Comparison of ENCODE assay signal across 27 cellular contexts in the genomic region with DNA sequence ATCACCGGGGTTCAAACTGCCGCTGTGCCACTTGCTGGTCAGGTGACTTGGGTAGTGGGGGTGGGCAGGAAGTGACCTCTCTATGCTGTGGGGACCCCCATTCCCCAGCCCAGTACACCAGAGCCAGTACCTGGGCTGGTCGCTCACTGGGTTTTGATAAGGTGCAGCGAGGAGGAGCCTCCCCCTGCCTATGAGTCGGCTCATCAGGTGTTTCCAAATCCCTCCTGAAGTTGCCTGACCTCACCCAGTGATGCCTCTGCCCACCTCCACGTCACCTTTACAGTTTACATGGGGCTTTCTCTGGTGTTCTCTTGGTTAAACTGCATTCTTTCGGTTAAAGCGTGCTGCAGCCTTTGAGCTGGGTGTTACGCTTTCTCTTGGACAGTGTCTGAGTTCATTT. TPM values are rescaled to one million over a fixed set of nuclear protein-coding genes. Genes with fewer than 3 reads are reported as not detected.
A peak's percentile ranks its signal among the peaks of the same experiment; 100 is the strongest.
DNase-seq lines count a peak whose midpoint lies in the region; ATAC-seq, FAIRE-seq and TF ChIP-seq lines count a peak whose summit lies in the region.
"Had no signal": no experiment of that assay in that cellular context is flagged by ENCODE, and none has a peak within 500 bp of the region (broad histone marks: within the 10 kb centered on the region; RNA-seq: fewer than 3 reads in every experiment).

No MANE protein-coding gene starts in this region.

- TF ChIP-seq CTCF in HEK293 (tag by site-specific recombination; IDR thresholded peaks at IDR 0.05) (no peak), HepG2 (CRISPR knock-in tag; IDR thresholded peaks at IDR 0.05) (no peak), thoracic aorta (IDR thresholded peaks at IDR 0.05) (no peak), suprapubic skin (IDR thresholded peaks at IDR 0.05) (no peak)

- H3K9ac ChIP-seq in HepG2 (ENCODE audit: insufficient read depth, low read depth, low read length): no peak overlapping the region

- H3K9me3 ChIP-seq in HEK293 (ENCODE audit: control insufficient read depth, insufficient read depth, low read depth, low read length) (no peaks in the 10 kb centered on the region), SJCRH30 (replicated peaks) (no peaks in the 10 kb centered on the region), HepG2 (ENCODE audit: low read length) (no peaks in the 10 kb centered on the region), thoracic aorta (no peaks in the 10 kb centered on the region), suprapubic skin (no peaks in the 10 kb centered on the region)
- H3K9me3 ChIP-seq: prostate gland, stomach, uterus had no signal

- peaks cover 51% of the 10 kb centered on the region for H3K79me2 ChIP-seq in HepG2 (ENCODE audit: insufficient read depth, low read length)

- peaks cover 10% of the 10 kb centered on the region; the same call in 1 of the 2 replicates for H4K20me1 ChIP-seq in HepG2 (ENCODE audit: insufficient read depth, low read length)

- H3K36me3 Mint-ChIP-seq in effector memory CD8-positive, alpha-beta T cell (ENCODE audit: insufficient read depth): peaks cover 2% of the 10 kb centered on the region
- H3K36me3 Mint-ChIP-seq: activated naive CD8-positive, alpha-beta T cell treated with anti-CD3 and anti-CD28 coated beads, Interleukin-2, amount 10 ng/mL, durations not matched to agents 7 days and 5 days had no signal

- no peaks in the 10 kb centered on the region for H3K9me3 Mint-ChIP-seq in effector memory CD8-positive, alpha-beta T cell
- H3K9me3 Mint-ChIP-seq: activated B cell treated with CpG ODN at 0.5 μM for 24 hours; activated naive CD8-positive, alpha-beta T cell treated with anti-CD3 and anti-CD28 coated beads, Interleukin-2, amount 10 ng/mL, durations not matched to agents 7 days and 5 days; activated T-helper 17 cell treated with anti-CD3 and anti-CD28 coated beads, Interleukin-2, amount 50 U/mL, for 72 hours; neural crest cell had no signal

- H3K4me3 ChIP-seq in HEK293 (ENCODE audit: low read depth, low read length): no peak overlapping the region
- no peak overlapping the region for H3K4me3 ChIP-seq in SJCRH30
- H3K4me3 ChIP-seq in HepG2 (replicated peaks in 1 of 3; ENCODE audit: insufficient read depth in 1 of 3, low read depth in 2 of 3, low read length in 3 of 3): no peak overlapping the region
- no peak overlapping the region for H3K4me3 ChIP-seq in thoracic aorta
- H3K4me3 ChIP-seq in suprapubic skin: no peak overlapping the region
- H3K4me3 ChIP-seq: prostate gland, stomach, uterus had no signal

- peak in 1 of 2 experiments; percentile 24; a peak in 1 of 4 replicates for TF ChIP-seq POLR2A in HepG2 (IDR thresholded peaks at IDR 0.05; ENCODE audit: insufficient read depth in 1 of 2, low read depth in 2 of 2, low read length in 2 of 2)
- no peak for TF ChIP-seq POLR2A in suprapubic skin (IDR thresholded peaks at IDR 0.05)

- TF ChIP-seq RAD21 in HepG2 (CRISPR knock-in tag; IDR thresholded peaks at IDR 0.05): no peak

- peaks cover 6 to 47% of the 10 kb centered on the region in 2 donors for H3K27me3 Mint-ChIP-seq in effector memory CD8-positive, alpha-beta T cell
- H3K27me3 Mint-ChIP-seq: activated B cell treated with CpG ODN at 0.5 μM for 24 hours had no signal

- H3K27ac Mint-ChIP-seq in effector memory CD8-positive, alpha-beta T cell: no peak overlapping the region
- H3K27ac Mint-ChIP-seq: activated B cell treated with CpG ODN at 0.5 μM for 24 hours; activated naive CD8-positive, alpha-beta T cell treated with anti-CD3 and anti-CD28 coated beads, Interleukin-2, amount 10 ng/mL, durations not matched to agents 7 days and 5 days; activated T-helper 17 cell treated with anti-CD3 and anti-CD28 coated beads, Interleukin-2, amount 50 U/mL, for 72 hours had no signal

- no peaks in the 10 kb centered on the region for H3K4me1 Mint-ChIP-seq in effector memory CD8-positive, alpha-beta T cell (ENCODE audit: low read depth in 2 of 2)
- H3K4me1 Mint-ChIP-seq: activated B cell treated with CpG ODN at 0.5 μM for 24 hours; activated naive CD8-positive, alpha-beta T cell treated with anti-CD3 and anti-CD28 coated beads, Interleukin-2, amount 10 ng/mL, durations not matched to agents 7 days and 5 days; activated T-helper 17 cell treated with anti-CD3 and anti-CD28 coated beads, Interleukin-2, amount 50 U/mL, for 72 hours had no signal

- no TSS peak for BruUV-seq in HepG2 (replicated peaks; lab: Mats Ljungman, UMichigan)

- CTCF ChIA-PET in HEK293 (lab: Yijun Ruan, JAX): interaction anchor here (1.0 to 4.0 kb wide), 3 partner anchors 9 to 95 kb away, joined by 3 to 33 read pairs (median 12); no protein-coding TSS in a partner anchor
- CTCF ChIA-PET in HepG2 (lab: Yijun Ruan, JAX; ENCODE audit: low intra/inter-chr PET ratio, low total read pairs): no interaction called here

- H3K4me2 ChIP-seq in HepG2 (ENCODE audit: low read depth, low read length): no peak overlapping the region

- H3K27ac ChIP-seq in HEK293 (ENCODE audit: extremely low read depth, low read depth, low read length) (peak overlapping the region; percentile 80), SJCRH30 (peak overlapping the region; percentile 38), HepG2 (ENCODE audit: extremely low read length, insufficient read depth, low read length) (peak overlapping the region; percentile 30), thoracic aorta (peak overlapping the region; percentile 72), suprapubic skin (no peak overlapping the region)
- H3K27ac ChIP-seq: C4-2B, foreskin keratinocyte, HL-60, uterus had no signal

- H3K27me3 ChIP-seq in SJCRH30 (no peaks in the 10 kb centered on the region), HepG2 (ENCODE audit: control insufficient read depth in 1 of 2, insufficient read depth in 2 of 2, low read length in 2 of 2) (no peaks in the 10 kb centered on the region), thoracic aorta (replicated peaks; ENCODE audit: insufficient read depth) (no peaks in the 10 kb centered on the region), suprapubic skin (no peaks in the 10 kb centered on the region)
- H3K27me3 ChIP-seq: foreskin keratinocyte, stomach, uterus had no signal

- ATAC-seq in HepG2 (no peak), thoracic aorta (ENCODE audit: insufficient number of reproducible peaks, low FRiP score, low read depth) (no peak)
- no peak for ATAC-seq in effector memory CD8-positive, alpha-beta T cell (replicated peaks)
- ATAC-seq: activated T-helper 17 cell treated with anti-CD3 and anti-CD28 coated beads, Interleukin-2, amount 50 U/mL, for 72 hours; foreskin keratinocyte; HCT116; PC-3 had no signal

- in situ Hi-C loops in HepG2 (cut with HindIII; ENCODE audit: extremely low pct_ligation_motif_present, low pct_unique_long_range_greater_than_20kb): no loop called here

- WGBS in HepG2 (ENCODE audit: low lambda C conversion rate): 98% methylated on average over 9 of the region's 9 CpGs
- 91% methylated on average over 7 of the region's 9 CpGs for WGBS in suprapubic skin

- H3K36me3 ChIP-seq in HEK293 (ENCODE audit: control insufficient read depth in 2 of 2, insufficient read depth in 1 of 2, low read length in 2 of 2) (no peaks in the 10 kb centered on the region), SJCRH30 (no peaks in the 10 kb centered on the region), HepG2 (replicated peaks in 1 of 2; ENCODE audit: control insufficient read depth in 1 of 2, insufficient read depth in 2 of 2, low read length in 2 of 2) (peaks cover 39 to 86% of the 10 kb centered on the region in 2 experiments), thoracic aorta (no peaks in the 10 kb centered on the region), suprapubic skin (peaks cover 16% of the 10 kb centered on the region)
- H3K36me3 ChIP-seq: prostate gland, uterus had no signal

- no peak for FAIRE-seq in HepG2 (lab: Jason Lieb, UNC)
- FAIRE-seq: GM12891 had no signal

- intact Hi-C loops in HepG2 (cut with micrococcal nuclease; ENCODE audit: unreplicated experiment): no loop called here

- DNase-seq in SJCRH30 (no peak), HepG2 (ENCODE audit: low spot score) (no peak), thoracic aorta (ENCODE audit: low spot score) (no peak), NK-92 (lab: John Stamatoyannopoulos, UW; ENCODE audit: unreplicated experiment) (no peak), suprapubic skin (ENCODE audit: low spot score in 2 of 2) (no peak)
- no peak for DNase-seq in effector memory CD8-positive, alpha-beta T cell
- DNase-seq: activated B cell treated with CpG ODN at 0.5 μM for 24 hours; activated CD4-positive, alpha-beta T cell treated with anti-CD3 and anti-CD28 coated beads, Interleukin-2, amount 50 U/mL, for 48 hours; activated CD8-positive, alpha-beta memory T cell treated with anti-CD3 and anti-CD28 coated beads, Interleukin-2, amount 50 U/mL, for 4 hours; activated naive CD8-positive, alpha-beta T cell treated with anti-CD3 and anti-CD28 coated beads, Interleukin-2, amount 10 ng/mL, durations not matched to agents 7 days and 5 days; Calu3; effector CD4-positive, alpha-beta T cell; hypothalamus; NCI-H446 treated with DMSO at 0.1 percent for 48 hours; PC-3; stomach; T-helper 9 cell; uterus had no signal

- no peak overlapping the region for H3K4me3 Mint-ChIP-seq in effector memory CD8-positive, alpha-beta T cell
- H3K4me3 Mint-ChIP-seq: activated B cell treated with CpG ODN at 0.5 μM for 24 hours; activated naive CD8-positive, alpha-beta T cell treated with anti-CD3 and anti-CD28 coated beads, Interleukin-2, amount 10 ng/mL, durations not matched to agents 7 days and 5 days; activated T-helper 17 cell treated with anti-CD3 and anti-CD28 coated beads, Interleukin-2, amount 50 U/mL, for 72 hours had no signal

- H3K4me1 ChIP-seq in HEK293 (ENCODE audit: control insufficient read depth, insufficient read depth, low read length): peaks cover 24% of the 10 kb centered on the region
- H3K4me1 ChIP-seq in SJCRH30: peaks cover 17% of the 10 kb centered on the region
- peaks cover 41% of the 10 kb centered on the region for H3K4me1 ChIP-seq in HepG2 (ENCODE audit: insufficient read depth, low read length)
- H3K4me1 ChIP-seq in thoracic aorta (ENCODE audit: control insufficient read depth in 1 of 2, low read depth in 2 of 2): peaks cover 30 to 100% of the 10 kb centered on the region in 2 donors
- peaks cover 12% of the 10 kb centered on the region for H3K4me1 ChIP-seq in suprapubic skin
- H3K4me1 ChIP-seq: foreskin keratinocyte, prostate gland, uterus had no signal

- TF ChIP-seq EP300 in HepG2 (IDR thresholded peaks at IDR 0.05; ENCODE audit: low read depth in 2 of 2, low read length in 2 of 2) (no peak), HepG2 (CRISPR knock-in tag; IDR thresholded peaks at IDR 0.05; ENCODE audit: borderline replicate concordance) (no peak), suprapubic skin (IDR thresholded peaks at IDR 0.05) (no peak)

- POLR2A ChIA-PET in HEK293 (lab: Yijun Ruan, JAX): interaction anchor here (0.6 to 2.0 kb wide), 4 partner anchors 10 to 74 kb away, joined by 3 to 12 read pairs (median 6); no protein-coding TSS in a partner anchor
- POLR2A ChIA-PET in HepG2 (lab: Yijun Ruan, JAX): no interaction called here

- H2AFZ ChIP-seq in HepG2 (ENCODE audit: low read length): no peak overlapping the region

RNA-seq across cellular contexts. Expression of gene ARHGEF10L, which starts 58.2 kb away (rescaled TPM):
- 9.2 and 10.5 TPM in 2 replicates for total RNA-seq in SJCRH30 (2014; rRNA removed; shearing (Covaris generic))
- total RNA-seq in HepG2 (2016; rRNA removed; fragmentation: Illumina TruSeq; extraction: Trizol): 26.2 and 46.5 TPM in 2 replicates
- total RNA-seq in HepG2 (2016; cell fraction: cytosol; rRNA removed; fragmentation: Illumina TruSeq; extraction: Trizol; ENCODE audit: low read depth): 13.6 and 14.7 TPM in 2 replicates
- 24.8 and 47.9 TPM in 2 replicates for total RNA-seq in HepG2 (2016; cell fraction: insoluble cytoplasmic fraction; rRNA removed; fragmentation: Illumina TruSeq; extraction: Trizol)
- 19.1 and 19.9 TPM in 2 replicates for total RNA-seq in HepG2 (2016; cell fraction: membrane; rRNA removed; fragmentation: Illumina TruSeq; extraction: Trizol)
- total RNA-seq in HepG2 (2016; cell fraction: nucleus; rRNA removed; fragmentation: Illumina TruSeq; extraction: Trizol): 59.8 and 74.6 TPM in 2 replicates
- 78.3 and 107 TPM in 2 replicates for polyA plus RNA-seq in HepG2 (2011; rRNA removed)
- polyA plus RNA-seq in HepG2 (2011; cell fraction: cytosol; rRNA removed): 20.2 and 37.0 TPM in 2 replicates
- polyA plus RNA-seq in HepG2 (2011; cell fraction: nucleus; rRNA removed): 844 and 1,154 TPM in 2 replicates
- polyA plus RNA-seq in HepG2 (2012): 43.3 and 63.3 TPM in 2 replicates
- polyA plus RNA-seq in HepG2 (2016; cell fraction: cytosol; fragmentation: Illumina TruSeq; extraction: Trizol; ENCODE audit: low read depth): 2.2 and 2.8 TPM in 2 replicates
- polyA plus RNA-seq in HepG2 (2016; cell fraction: insoluble cytoplasmic fraction; fragmentation: Illumina TruSeq; extraction: Trizol; ENCODE audit: low read depth): 18.1 and 22.2 TPM in 2 replicates
- 4.7 and 5.9 TPM in 2 replicates for polyA plus RNA-seq in HepG2 (2016; cell fraction: membrane; fragmentation: Illumina TruSeq; extraction: Trizol; ENCODE audit: low read depth)
- 127 and 131 TPM in 2 replicates for polyA plus RNA-seq in HepG2 (2016; cell fraction: nucleus; fragmentation: Illumina TruSeq; extraction: Trizol; ENCODE audit: insufficient read depth, low read depth)
- polyA minus RNA-seq in HepG2 (2011; rRNA and poly(A)+ RNA removed; ENCODE audit: low replicate concordance): 15.7 and 166 TPM in 2 replicates
- 36.6 and 43.4 TPM in 2 replicates for polyA minus RNA-seq in HepG2 (2011; cell fraction: cytosol; rRNA and poly(A)+ RNA removed)
- polyA minus RNA-seq in HepG2 (2011; cell fraction: nucleus; rRNA and poly(A)+ RNA removed): 147 and 148 TPM in 2 replicates
- total RNA-seq in thoracic aorta: 100 to 1,000 TPM; 226 to 301 TPM
- total RNA-seq in suprapubic skin: 100 to 1,000 TPM in 1 of 4 donors, 10 to 100 TPM in 3; 65.0 to 136 (median 94.1) TPM
- total RNA-seq: activated T-helper 17 cell treated with anti-CD3 and anti-CD28 coated beads, Interleukin-2, amount 50 U/mL, for 72 hours had no signal

Comparison
In these comparisons a context has a peak if more than half of its experiments do, and no peak if none do; other contexts are left out.
1. Of the 63 proteins assayed by ChIP-seq in both HepG2 and HEK293: peak only in HepG2: none; only in HEK293: ZNF10; in both: none; in neither: 62.